Comparison of ENCODE assay signal across 8 cellular contexts in genomic region chr2:43636616-43637015, GRCh38. TPM values are rescaled to one million over a fixed set of nuclear protein-coding genes. Genes with fewer than 3 reads are reported as not detected.
A peak's percentile ranks its signal among the peaks of the same experiment; 100 is the strongest.
DNase-seq lines count a peak whose midpoint lies in the region; ATAC-seq lines count a peak whose summit lies in the region.

No MANE protein-coding gene starts in this region.

- no peak for ATAC-seq in HG03342 (IDR thresholded peaks at IDR 0.05; ENCODE audit: unreplicated experiment)

- no peaks in the 10 kb centered on the region for H3K36me3 Mint-ChIP-seq in activated CD4-positive, alpha-beta T cell treated with anti-CD3 and anti-CD28 coated beads, Interleukin-2, amount 10 ng/mL, durations not matched to agents 24 days and 14 days (ENCODE audit: low read depth)

- H3K27ac Mint-ChIP-seq in activated CD4-positive, alpha-beta T cell treated with anti-CD3 and anti-CD28 coated beads, Interleukin-2, amount 10 ng/mL, durations not matched to agents 24 days and 14 days: peak overlapping the region; percentile 6

- H3K9me3 Mint-ChIP-seq in activated CD4-positive, alpha-beta T cell treated with anti-CD3 and anti-CD28 coated beads, Interleukin-2, amount 10 ng/mL, durations not matched to agents 24 days and 14 days: peaks cover 4% of the 10 kb centered on the region

- H3K4me1 Mint-ChIP-seq in activated CD4-positive, alpha-beta T cell treated with anti-CD3 and anti-CD28 coated beads, Interleukin-2, amount 10 ng/mL, durations not matched to agents 24 days and 14 days: peaks cover 10% of the 10 kb centered on the region

- H3K27me3 Mint-ChIP-seq in activated CD4-positive, alpha-beta T cell treated with anti-CD3 and anti-CD28 coated beads, Interleukin-2, amount 10 ng/mL, durations not matched to agents 24 days and 14 days: peaks cover 54% of the 10 kb centered on the region

- peak; percentile 35 for DNase-seq in NCI-H2227 treated with DMSO at 0.1 percent for 48 hours (lab: John Stamatoyannopoulos, UW)
- DNase-seq in NCI-H2227 (lab: John Stamatoyannopoulos, UW; ENCODE audit: unreplicated experiment): no peak
- DNase-seq in activated CD4-positive, alpha-beta T cell treated with anti-CD3 and anti-CD28 coated beads, Interleukin-2, amount 10 ng/mL, durations not matched to agents 24 days and 14 days: peak; percentile 70
- peak; percentile 5 for DNase-seq in germinal center (ENCODE audit: low spot score)
- DNase-seq in stimulated activated CD4-positive, alpha-beta T cell treated with anti-CD3 and anti-CD28 coated beads, Interleukin-1b, Interleukin-23, amount 100 ng/mL, for 48 hours: peak; percentile 4
- no peak for DNase-seq in putamen (ENCODE audit: low spot score)
- DNase-seq in HCEC 1CT: no peak

- intact Hi-C loops in activated CD4-positive, alpha-beta T cell treated with anti-CD3 and anti-CD28 coated beads, Interleukin-2, amount 10 ng/mL, durations not matched to agents 24 days and 14 days (cut with micrococcal nuclease): loop anchor here (5.0 kb wide), 1 partner anchor 136 kb away; the partner anchor contains the start of gene DYNC2LI1

- H3K4me3 Mint-ChIP-seq in activated CD4-positive, alpha-beta T cell treated with anti-CD3 and anti-CD28 coated beads, Interleukin-2, amount 10 ng/mL, durations not matched to agents 24 days and 14 days: peak overlapping the region; percentile 85

RNA-seq across cellular contexts. Expression of gene PLEKHH2, which starts 0.4 kb away (rescaled TPM):
- 0.52 and 0.65 TPM in 2 replicates for total RNA-seq in activated CD4-positive, alpha-beta T cell treated with anti-CD3 and anti-CD28 coated beads, Interleukin-2, amount 10 ng/mL, durations not matched to agents 24 days and 14 days

RNA-seq across cellular contexts. Expression of gene C1GALT1C1L, which starts 39.6 kb away (rescaled TPM):
- not detected in 2 replicates for total RNA-seq in activated CD4-positive, alpha-beta T cell treated with anti-CD3 and anti-CD28 coated beads, Interleukin-2, amount 10 ng/mL, durations not matched to agents 24 days and 14 days

RNA-seq across cellular contexts. Expression of gene THADA, which starts 40.8 kb away (rescaled TPM):
- 41.6 and 55.4 TPM in 2 replicates for total RNA-seq in activated CD4-positive, alpha-beta T cell treated with anti-CD3 and anti-CD28 coated beads, Interleukin-2, amount 10 ng/mL, durations not matched to agents 24 days and 14 days

Comparison
In these comparisons a context has a peak if more than half of its experiments do, and no peak if none do; other contexts are left out.
1. DNase-seq: peak in NCI-H2227 treated with DMSO at 0.1 percent for 48 hours (single experiment), activated CD4-positive, alpha-beta T cell treated with anti-CD3 and anti-CD28 coated beads, Interleukin-2, amount 10 ng/mL, durations not matched to agents 24 days and 14 days (single experiment), germinal center (single experiment) and stimulated activated CD4-positive, alpha-beta T cell treated with anti-CD3 and anti-CD28 coated beads, Interleukin-1b, Interleukin-23, amount 100 ng/mL, for 48 hours (single experiment); none in NCI-H2227 (single experiment), putamen (single experiment) and HCEC 1CT (single experiment).